In genomic region chr14:99603965-99604765, GRCh38 we compare ENCODE assay signal across 8 cellular contexts. TPM values are rescaled to one million over a fixed set of nuclear protein-coding genes. Genes with fewer than 3 reads are reported as not detected.
DNase-seq lines count a peak whose midpoint lies in the region; ATAC-seq and TF ChIP-seq lines count a peak whose summit lies in the region.

Gene CCDC85C (minus strand): TSS chr14:99604207. CDS start chr14:99603959, 248 bp downstream.

- peak within 1 kb of the TSS in 5 of 6 donors; percentile 46 to 89 (median 71) for H3K27ac Mint-ChIP-seq in immature natural killer cell

- H3K79me2 ChIP-seq in smooth muscle cell (ENCODE audit: low read depth), result peaks cover 16% of the 10 kb centered on the region

- peaks cover 16 to 25% of the 10 kb centered on the region in 2 donors for H3K4me1 Mint-ChIP-seq in immature natural killer cell

- H3K4me3 Mint-ChIP-seq in immature natural killer cell, result peak within 1 kb of the TSS; percentile 84 to 95 (median 86)

- no peaks in the 10 kb centered on the region for H3K36me3 Mint-ChIP-seq in immature natural killer cell

- H3K4me3 ChIP-seq in A673 (ENCODE audit: low read depth, low read length, poor library complexity, severe bottlenecking), result peak within 1 kb of the TSS; percentile 85
- H3K4me3 ChIP-seq in smooth muscle cell, result peak within 1 kb of the TSS; percentile 74

- H3K27ac ChIP-seq in A673 (ENCODE audit: low read depth, low read length, poor library complexity, severe bottlenecking) (peak within 1 kb of the TSS; percentile 89), smooth muscle cell (ENCODE audit: low read depth) (peak within 1 kb of the TSS; percentile 41)

- H4K20me1 ChIP-seq in smooth muscle cell (ENCODE audit: low read depth), result peaks cover 15% of the 10 kb centered on the region

- H3K9me3 Mint-ChIP-seq in immature natural killer cell, result no peaks in the 10 kb centered on the region

- peaks cover 24% of the 10 kb centered on the region for H3K4me1 ChIP-seq in A673 (ENCODE audit: insufficient read depth, low read length, poor library complexity, severe bottlenecking)
- H3K4me1 ChIP-seq in smooth muscle cell (ENCODE audit: low read depth), result peaks cover 35% of the 10 kb centered on the region

- CTCF ChIA-PET in A673 (lab: Charles Lee), result no interaction called here

- POLR2A ChIA-PET in A673 (lab: Charles Lee; ENCODE audit: low non-redundant PET), result interaction anchor here (0.6 kb wide), 1 partner anchor 229 kb away, joined by 3 read pairs; no protein-coding TSS in a partner anchor

- H2AFZ ChIP-seq in smooth muscle cell (ENCODE audit: low read depth), result peak within 1 kb of the TSS; percentile 74

- no peaks in the 10 kb centered on the region for H3K9me3 ChIP-seq in A673 (ENCODE audit: low read depth, low read length, poor library complexity, severe bottlenecking)
- H3K9me3 ChIP-seq in smooth muscle cell (replicated peaks; ENCODE audit: low read depth), result no peaks in the 10 kb centered on the region

- ATAC-seq in GM18868 (IDR thresholded peaks at IDR 0.05; ENCODE audit: unreplicated experiment) (peak; percentile 92), HG03108 (IDR thresholded peaks at IDR 0.05; ENCODE audit: unreplicated experiment) (peak; percentile 88)

- peaks cover 13% of the 10 kb centered on the region for H3F3A ChIP-seq in smooth muscle cell (ENCODE audit: low read depth)

- peak within 1 kb of the TSS; percentile 85 for H3K4me2 ChIP-seq in smooth muscle cell

- no peaks in the 10 kb centered on the region for H3K36me3 ChIP-seq in A673 (ENCODE audit: insufficient read depth, low read length, poor library complexity, severe bottlenecking)
- H3K36me3 ChIP-seq in smooth muscle cell (ENCODE audit: low read depth), result no peaks in the 10 kb centered on the region

- intact Hi-C loops in A673 (cut with micrococcal nuclease; ENCODE audit: unreplicated experiment), result loop anchor here (2.0 kb wide), 2 partner anchors 73 to 79 kb away; no protein-coding TSS in a partner anchor

- no peaks in the 10 kb centered on the region for H3K27me3 ChIP-seq in A673 (replicated peaks; ENCODE audit: insufficient read depth, low read depth, low read length, poor library complexity)
- H3K27me3 ChIP-seq in smooth muscle cell (ENCODE audit: low read depth), result no peaks in the 10 kb centered on the region

- TF ChIP-seq CTCF in A673 (conservative IDR thresholded peaks at IDR 0.05; ENCODE audit: low read depth, low read length) (no peak), smooth muscle cell (IDR thresholded peaks at IDR 0.05; ENCODE audit: borderline replicate concordance, insufficient read depth, poor library complexity, severe bottlenecking) (no peak)

- WGBS in smooth muscle cell (ENCODE audit: low lambda C conversion rate), result under 1% methylated on average over 30 of the region's 125 CpGs

- H3K27me3 Mint-ChIP-seq in immature natural killer cell (ENCODE audit: low read depth in 3 of 3), result peaks cover 0 to 14% (median 5%) of the 10 kb centered on the region in 3 donors

- DNase-seq in A673 (ENCODE audit: low spot score) (peak; percentile 98), NCI-H2196 treated with DMSO at 0.1 percent for 48 hours (lab: John Stamatoyannopoulos, UW; ENCODE audit: unreplicated experiment) (peak; percentile 73), immature natural killer cell (peak; percentile 96 to 98 (median 97)), smooth muscle cell (lab: John Stamatoyannopoulos, UW; ENCODE audit: unreplicated experiment) (peak; percentile 80)
- DNase-seq in activated CD4-positive, CD25-positive, alpha-beta regulatory T cell treated with anti-CD3 and anti-CD28 coated beads, Interleukin-2, amount 50 U/mL, for 16 hours (ENCODE audit: low read depth, low spot score), result peak; percentile 88
- DNase-seq in central memory CD4-positive, alpha-beta T cell, result peak; percentile 98

- no TSS peak for BruUV-seq in A673 (replicated peaks; lab: Mats Ljungman, UMichigan)

- peak within 1 kb of the TSS; percentile 66 for H3K9ac ChIP-seq in smooth muscle cell (ENCODE audit: low read depth)

RNA-seq across cellular contexts. Expression of gene CCDC85C, which starts in this region (rescaled TPM):
- total RNA-seq in A673 (2021) (24.6 and 31.5 TPM in 2 replicates), smooth muscle cell (4.0 and 4.8 TPM in 2 replicates)
- polyA plus RNA-seq in immature natural killer cell (under 1 TPM; 0.27 to 0.83 (median 0.35) TPM), smooth muscle cell (5.2 and 6.5 TPM in 2 replicates)

Comparison
In these comparisons a context has a peak if more than half of its experiments do, and no peak if none do; other contexts are left out.
1. Peak in every context shown above with its lines: DNase-seq, ATAC-seq, H3K4me3 ChIP-seq and H3K27ac ChIP-seq.
2. Peak in DNase-seq in immature natural killer cell; RNA of the gene not detected or under 1 TPM.